In genomic region chr10:6151087-6151977, GRCh38 we compare ENCODE assay signal across 8 cellular contexts. TPM values are rescaled to one million over a fixed set of nuclear protein-coding genes. Genes with fewer than 3 reads are reported as not detected.
DNase-seq lines count a peak whose midpoint lies in the region; ATAC-seq, FAIRE-seq and TF ChIP-seq lines count a peak whose summit lies in the region.

No MANE protein-coding gene starts in this region.

- H3K27ac Mint-ChIP-seq in activated naive CD8-positive, alpha-beta T cell treated with anti-CD3 and anti-CD28 coated beads, Interleukin-2, amount 10 ng/mL, durations not matched to agents 7 days and 5 days: peak overlapping the region; percentile 81

- H3K27ac ChIP-seq in 22Rv1 (no peak overlapping the region), heart right ventricle (peak overlapping the region in 7 of 10 donors; percentile 20 to 88 (median 42))

- H3K36me3 Mint-ChIP-seq in activated naive CD8-positive, alpha-beta T cell treated with anti-CD3 and anti-CD28 coated beads, Interleukin-2, amount 10 ng/mL, durations not matched to agents 7 days and 5 days: peaks cover 23% of the 10 kb centered on the region

- peak; percentile 84 for FAIRE-seq in GM12892 (lab: Jason Lieb, UNC)

- TF ChIP-seq POLR2A in GM12892 (IDR thresholded peaks at IDR 0.05; ENCODE audit: low read depth, low read length): no peak

- DNase-seq in GM12892 (ENCODE audit: insufficient read length) (peak; percentile 46), NCI-H69 (lab: John Stamatoyannopoulos, UW) (peak; percentile 40), heart right ventricle (peak; percentile 42 to 70), posterior cingulate gyrus (peak; percentile 48 to 94 (median 70)), NK-92 (lab: John Stamatoyannopoulos, UW; ENCODE audit: unreplicated experiment) (no peak)
- DNase-seq in activated naive CD8-positive, alpha-beta T cell treated with anti-CD3 and anti-CD28 coated beads, Interleukin-2, amount 10 ng/mL, durations not matched to agents 7 days and 5 days: peak; percentile 67

- POLR2A ChIA-PET in activated naive CD8-positive, alpha-beta T cell treated with anti-CD3 and anti-CD28 coated beads, Interleukin-2, amount 10 ng/mL, durations not matched to agents 7 days and 5 days (lab: Charles Lee): interaction anchor here (0.7 to 1.9 kb wide), 3 partner anchors 11 to 512 kb away, joined by 3 to 10 read pairs (median 8); no protein-coding TSS in a partner anchor

- peak overlapping the region; percentile 73 for H3K4me3 Mint-ChIP-seq in activated naive CD8-positive, alpha-beta T cell treated with anti-CD3 and anti-CD28 coated beads, Interleukin-2, amount 10 ng/mL, durations not matched to agents 7 days and 5 days

- H3K9me3 ChIP-seq in heart right ventricle: no peaks in the 10 kb centered on the region

- intact Hi-C loops in heart right ventricle (cut with DNase I): loop anchor here in 5 of 10 donors (2.0 to 10.0 kb wide), 4 partner anchors 41 to 57 kb away; no protein-coding TSS in a partner anchor
- intact Hi-C loops in posterior cingulate gyrus (cut with DNase I): loop anchor here (1.0 kb wide), 1 partner anchor 42 kb away; no protein-coding TSS in a partner anchor

- no peaks in the 10 kb centered on the region for H3K27me3 ChIP-seq in heart right ventricle

- no peaks in the 10 kb centered on the region for H3K27me3 Mint-ChIP-seq in activated naive CD8-positive, alpha-beta T cell treated with anti-CD3 and anti-CD28 coated beads, Interleukin-2, amount 10 ng/mL, durations not matched to agents 7 days and 5 days

- H3K4me1 Mint-ChIP-seq in activated naive CD8-positive, alpha-beta T cell treated with anti-CD3 and anti-CD28 coated beads, Interleukin-2, amount 10 ng/mL, durations not matched to agents 7 days and 5 days: peaks cover 49% of the 10 kb centered on the region

- H3K36me3 ChIP-seq in heart right ventricle: no peaks in the 10 kb centered on the region

- peaks cover 0 to 57% (median 10%) of the 10 kb centered on the region in 9 donors for H3K4me1 ChIP-seq in heart right ventricle

- H3K9me3 Mint-ChIP-seq in activated naive CD8-positive, alpha-beta T cell treated with anti-CD3 and anti-CD28 coated beads, Interleukin-2, amount 10 ng/mL, durations not matched to agents 7 days and 5 days: no peaks in the 10 kb centered on the region

- TF ChIP-seq CTCF in 22Rv1 (IDR thresholded peaks at IDR 0.05): peak; percentile 69
- peak; percentile 22 to 78 (median 64) for TF ChIP-seq CTCF in heart right ventricle (IDR thresholded peaks at IDR 0.05)

- WGBS in heart right ventricle, 2 donors: 34 to 40% methylated on average over 22 of the region's 22 CpGs

- peak overlapping the region in 4 of 10 donors; percentile 5 to 29 (median 12) for H3K4me3 ChIP-seq in heart right ventricle

- ATAC-seq in HG02642 (IDR thresholded peaks at IDR 0.05; ENCODE audit: poor library complexity, unreplicated experiment) (peak; percentile 81), heart right ventricle (peak; percentile 51 to 85 (median 80))
- peak; percentile 76 for ATAC-seq in activated naive CD8-positive, alpha-beta T cell treated with anti-CD3 and anti-CD28 coated beads, Interleukin-2, amount 10 ng/mL, durations not matched to agents 7 days and 5 days (ENCODE audit: low read depth)

RNA-seq across cellular contexts. Expression of gene PFKFB3, which starts 51.4 kb away (rescaled TPM):
- polyA plus RNA-seq in GM12892 (2012; ENCODE audit: missing spikeins): 16.2 TPM
- total RNA-seq in activated naive CD8-positive, alpha-beta T cell treated with anti-CD3 and anti-CD28 coated beads, Interleukin-2, amount 10 ng/mL, durations not matched to agents 7 days and 5 days: 10 to 100 TPM; 75.1 to 77.2 TPM
- 10 to 100 TPM in 9 of 10 donors, 1 to 10 TPM in 1; 7.6 to 77.3 (median 16.3) TPM for total RNA-seq in heart right ventricle
- polyA plus RNA-seq in heart right ventricle: 10 to 100 TPM in 1 of 2 donors, 1 to 10 TPM in 1; 5.5 to 10.6 TPM
